7 cellular contexts compared by ENCODE assay signal in genomic region chr7:113710310-113711106, GRCh38.
DNase-seq lines count a peak whose midpoint lies in the region; ATAC-seq and TF ChIP-seq lines count a peak whose summit lies in the region.

No MANE protein-coding gene starts in this region.

- intact Hi-C loops in ovary (cut with DNase I) = no loop called here

- TF ChIP-seq POLR2A in gastroesophageal sphincter (IDR thresholded peaks at IDR 0.05) = no peak
- TF ChIP-seq POLR2A in ovary (IDR thresholded peaks at IDR 0.05) = no peak

- H3K27ac ChIP-seq in gastroesophageal sphincter (no peak overlapping the region), ovary (no peak overlapping the region)

- H3K4me3 ChIP-seq in GM06990 (replicated peaks; ENCODE audit: low read depth, low read length) = no peak overlapping the region
- no peak overlapping the region for H3K4me3 ChIP-seq in gastroesophageal sphincter
- no peak overlapping the region for H3K4me3 ChIP-seq in ovary

- H3K4me1 ChIP-seq in gastroesophageal sphincter (peaks cover 0 to 9% (median 0%) of the 10 kb centered on the region in 3 donors), ovary (ENCODE audit: insufficient read depth) (no peaks in the 10 kb centered on the region)

- H3K36me3 ChIP-seq in GM06990 (ENCODE audit: control insufficient read depth, insufficient read depth, low read length) (no peaks in the 10 kb centered on the region), gastroesophageal sphincter (no peaks in the 10 kb centered on the region), ovary (no peaks in the 10 kb centered on the region)

- TF ChIP-seq EP300 in gastroesophageal sphincter (IDR thresholded peaks at IDR 0.05) = no peak
- TF ChIP-seq EP300 in ovary (IDR thresholded peaks at IDR 0.05) = no peak

- H3K9me3 ChIP-seq in gastroesophageal sphincter (peaks cover 0 to 5% (median 0%) of the 10 kb centered on the region in 3 donors), ovary (no peaks in the 10 kb centered on the region)

- ATAC-seq in GM21529 (IDR thresholded peaks at IDR 0.05; ENCODE audit: unreplicated experiment) = peak; percentile 98
- no peak for ATAC-seq in gastroesophageal sphincter

- DNase-seq in GM06990 (ENCODE audit: extremely low read depth, insufficient read length) (peak; percentile 33), HS-27A (ENCODE audit: low read depth) (peak; percentile 50), NCI-H69 (lab: John Stamatoyannopoulos, UW) (peak; percentile 91), ovary (peak in 1 of 5 donors; percentile 15)
- DNase-seq in activated T-cell treated with anti-CD3 and anti-CD28 coated beads, Interleukin-2, amount 50 U/mL, for 48 hours = peak; percentile 18 to 21

- 26 to 100% methylated on average over 1 to 4 of the region's 4 CpGs for WGBS in gastroesophageal sphincter (ENCODE audit: low coverage in 1 of 2), 2 donors
- WGBS in ovary, 3 donors = 45 to 47% (median 46%) methylated on average over 4 of the region's 4 CpGs

- TF ChIP-seq CTCF in GM06990 (IDR thresholded peaks at IDR 0.05; ENCODE audit: insufficient read depth, low read length, poor library complexity, severe bottlenecking) = peak; percentile 96
- TF ChIP-seq CTCF in gastroesophageal sphincter (IDR thresholded peaks at IDR 0.05) = peak; percentile 72 to 89 (median 80)
- TF ChIP-seq CTCF in ovary (IDR thresholded peaks at IDR 0.05) = peak; percentile 22 to 52 (median 27)

- H3K27me3 ChIP-seq in GM06990 (replicated peaks; ENCODE audit: control insufficient read depth, insufficient read depth, low read length) (no peaks in the 10 kb centered on the region), gastroesophageal sphincter (no peaks in the 10 kb centered on the region), ovary (no peaks in the 10 kb centered on the region)

Comparison
In these comparisons a context has a peak if more than half of its experiments do, and no peak if none do; other contexts are left out.
1. CTCF ChIP-seq: peak in every context shown above with its lines; median percentile 96 in GM06990; 80 in gastroesophageal sphincter; 27 in ovary.